Comparison of ENCODE assay signal across 6 cellular contexts in genomic region chr16:1941924-1942809, GRCh38. TPM values are rescaled to one million over a fixed set of nuclear protein-coding genes. Genes with fewer than 3 reads are reported as not detected.
DNase-seq lines count a peak whose midpoint lies in the region; ATAC-seq and TF ChIP-seq lines count a peak whose summit lies in the region.

No MANE protein-coding gene starts in this region.

- H3K36me3 ChIP-seq in MG63 (peaks cover 37% of the 10 kb centered on the region), ovary (no peaks in the 10 kb centered on the region)

- no peak for TF ChIP-seq POLR2A in ovary (IDR thresholded peaks at IDR 0.05)

- H3K27me3 ChIP-seq in MG63: no peaks in the 10 kb centered on the region
- H3K27me3 ChIP-seq in ovary: no peaks in the 10 kb centered on the region

- no peak for TF ChIP-seq EP300 in ovary (IDR thresholded peaks at IDR 0.05)

- no peak for TF ChIP-seq CTCF in choroid plexus epithelial cell (conservative IDR thresholded peaks at IDR 0.05; ENCODE audit: low read depth, low read length)
- TF ChIP-seq CTCF in ovary (IDR thresholded peaks at IDR 0.05): no peak

- peak overlapping the region in 1 of 2 donors; percentile 15 for H3K27ac ChIP-seq in ovary

- no peak for ATAC-seq in HG02678 (IDR thresholded peaks at IDR 0.05; ENCODE audit: unreplicated experiment)

- intact Hi-C loops in ovary (cut with DNase I): no loop called here

- WGBS in ovary, 3 donors: 17 to 24% (median 17%) methylated on average over 9 to 17 of the region's 17 CpGs

- H3K4me3 ChIP-seq in MG63 (peak overlapping the region; percentile 86), choroid plexus epithelial cell (ENCODE audit: low read depth, low read length) (peak overlapping the region; percentile 85), ovary (peak overlapping the region; percentile 68)

- H3K4me1 ChIP-seq in ovary (ENCODE audit: insufficient read depth): peaks cover 4% of the 10 kb centered on the region

- no peaks in the 10 kb centered on the region for H3K9me3 ChIP-seq in MG63
- H3K9me3 ChIP-seq in ovary: no peaks in the 10 kb centered on the region

- DNase-seq in MG63 (no peak), choroid plexus epithelial cell (ENCODE audit: low read depth) (peak; percentile 50), ovary (peak in 1 of 5 donors; percentile 46), NCI-H1694 treated with DMSO at 0.1 percent for 48 hours (lab: John Stamatoyannopoulos, UW) (no peak), activated gamma-delta T cell treated with Interleukin-2 at 50 U/mL for 16 hours (no peak)

RNA-seq across cellular contexts. Expression of gene MSRB1, which starts 0.8 kb away (rescaled TPM):
- 99.5 and 116 TPM in 2 replicates for total RNA-seq in MG63 (2014; rRNA removed; shearing (Covaris generic); ENCODE audit: low replicate concordance)
- 10 to 100 TPM; 12.2 to 27.5 (median 21.9) TPM for total RNA-seq in ovary
- polyA plus RNA-seq in ovary: 10 to 100 TPM in 1 of 2 donors, 1 to 10 TPM in 1; 6.7 to 31.1 TPM

RNA-seq across cellular contexts. Expression of gene RPL3L, which starts 12.3 kb away (rescaled TPM):
- not detected in 2 replicates for total RNA-seq in MG63 (2014; rRNA removed; shearing (Covaris generic); ENCODE audit: low replicate concordance)
- total RNA-seq in ovary: not detected
- polyA plus RNA-seq in ovary: not detected

RNA-seq across cellular contexts. Expression of gene NDUFB10, which starts 17.2 kb away (rescaled TPM):
- total RNA-seq in MG63 (2014; rRNA removed; shearing (Covaris generic); ENCODE audit: low replicate concordance): 406 and 819 TPM in 2 replicates
- 100 to 1,000 TPM in 3 of 7 donors, 10 to 100 TPM in 4; 81.5 to 133 (median 95.4) TPM for total RNA-seq in ovary
- 100 to 1,000 TPM; 152 to 176 TPM for polyA plus RNA-seq in ovary

RNA-seq across cellular contexts. Expression of gene RPS2, which starts 22.5 kb away (rescaled TPM):
- total RNA-seq in MG63 (2014; rRNA removed; shearing (Covaris generic); ENCODE audit: low replicate concordance): 8,634 and 16,603 TPM in 2 replicates
- 1,000 to 10,000 TPM; 2,694 to 4,021 (median 3,788) TPM for total RNA-seq in ovary
- 1,000 to 10,000 TPM; 1,606 to 4,743 TPM for polyA plus RNA-seq in ovary

RNA-seq across cellular contexts. Expression of gene HS3ST6, which starts 24.0 kb away (rescaled TPM):
- total RNA-seq in MG63 (2014; rRNA removed; shearing (Covaris generic); ENCODE audit: low replicate concordance): not detected in 2 replicates
- total RNA-seq in ovary: 1 to 10 TPM in 1 of 7 donors, under 1 TPM in 1, not detected in 5; 0.69 to 1.8 TPM
- polyA plus RNA-seq in ovary: not detected
